28 cellular contexts compared by ENCODE assay signal in genomic region chr5:110855961-110856360, GRCh38.
"Had no signal": no experiment of that assay in that cellular context is flagged by ENCODE, and none has a peak within 500 bp of the region (broad histone marks: within the 10 kb centered on the region; RNA-seq: fewer than 3 reads in every experiment).

No MANE protein-coding gene starts in this region.

- H3K27me3 Mint-ChIP-seq: natural killer cell treated with Interleukin-12 subunit alpha and Interleukin-12 subunit beta and Interleukin-15 and Interleukin-18, amount 100 ng/mL, for 72 hours; progenitor cell of endocrine pancreas; stimulated activated naive B cell treated with anti-CD40 and anti-IgM and Interleukin-4, amounts not matched to agents 10 μg/mL and 1 μg/mL and 100 μg/mL, for 72 hours had no signal

- H3K36me3 ChIP-seq: neural progenitor cell, ovary, right lobe of liver, stomach, thoracic aorta, thyroid gland, tibial nerve, upper lobe of left lung, vagina had no signal

- ATAC-seq: naive thymus-derived CD8-positive, alpha-beta T cell; natural killer cell treated with Interleukin-12 subunit alpha and Interleukin-12 subunit beta and Interleukin-15 and Interleukin-18, amount 100 ng/mL, for 72 hours; psoas muscle; right cardiac atrium; right lobe of liver; stimulated activated effector memory CD8-positive, alpha-beta T cell treated with anti-CD3 and anti-CD28 coated beads, Interleukin-12 subunit alpha, Interleukin-12 subunit beta, amount 100 ng/mL, for 72 hours; stimulated activated naive B cell treated with anti-CD40 and anti-IgM and Interleukin-4, amounts not matched to agents 10 μg/mL and 1 μg/mL and 100 μg/mL, for 72 hours had no signal

- H3K36me3 Mint-ChIP-seq: naive thymus-derived CD8-positive, alpha-beta T cell; natural killer cell treated with Interleukin-12 subunit alpha and Interleukin-12 subunit beta and Interleukin-15 and Interleukin-18, amount 100 ng/mL, for 72 hours; neural progenitor cell; stimulated activated effector memory CD8-positive, alpha-beta T cell treated with anti-CD3 and anti-CD28 coated beads, Interleukin-12 subunit alpha, Interleukin-12 subunit beta, amount 100 ng/mL, for 72 hours; stimulated activated naive B cell treated with anti-CD40 and anti-IgM and Interleukin-4, amounts not matched to agents 10 μg/mL and 1 μg/mL and 100 μg/mL, for 72 hours had no signal

- H3K27ac Mint-ChIP-seq: naive thymus-derived CD8-positive, alpha-beta T cell; natural killer cell treated with Interleukin-12 subunit alpha and Interleukin-12 subunit beta and Interleukin-15 and Interleukin-18, amount 100 ng/mL, for 72 hours; nephron progenitor cell; neural progenitor cell; progenitor cell of endocrine pancreas; stimulated activated effector memory CD8-positive, alpha-beta T cell treated with anti-CD3 and anti-CD28 coated beads, Interleukin-12 subunit alpha, Interleukin-12 subunit beta, amount 100 ng/mL, for 72 hours; stimulated activated naive B cell treated with anti-CD40 and anti-IgM and Interleukin-4, amounts not matched to agents 10 μg/mL and 1 μg/mL and 100 μg/mL, for 72 hours; stimulated activated naive CD8-positive, alpha-beta T cell treated with anti-CD3 and anti-CD28 coated beads, Interleukin-15, Interleukin-2, amounts not matched to agents 100 ng/mL and 50 ng/mL, for 24 hours had no signal

- DNase-seq: naive thymus-derived CD8-positive, alpha-beta T cell; nephron progenitor cell; occipital lobe; ovary; posterior cingulate gyrus; psoas muscle; right cardiac atrium; right lobe of liver; small intestine; stimulated activated CD4-positive, alpha-beta T cell treated with anti-CD3 and anti-CD28 coated beads, Interleukin-15, amount 100 ng/mL, for 24 hours; stimulated activated CD4-positive, alpha-beta T cell treated with anti-CD3 and anti-CD28 coated beads, Interleukin-2, amount 100 ng/mL, for 24 hours; stimulated activated CD4-positive, alpha-beta T cell treated with anti-CD3 and anti-CD28 coated beads, Interleukin-2, amount 100 ng/mL, for 48 hours; stimulated activated CD4-positive, alpha-beta T cell treated with anti-CD3 and anti-CD28 coated beads, Interleukin-4, amount 100 ng/mL, for 24 hours; stimulated activated naive B cell treated with anti-CD40 and anti-IgM and Interleukin-4, amounts not matched to agents 10 μg/mL and 1 μg/mL and 100 μg/mL, for 72 hours; stimulated activated naive CD4-positive, alpha-beta T cell treated with Interleukin-2 at 50 U/mL for 16 hours; stomach; thyroid gland; trophoblast cell; upper lobe of left lung had no signal

- H3K9ac ChIP-seq: neural progenitor cell, parathyroid adenoma had no signal

- H3K79me2 ChIP-seq: parathyroid adenoma had no signal

- H3K9me3 ChIP-seq: ovary, psoas muscle, right lobe of liver, stomach, thoracic aorta, thyroid gland, upper lobe of left lung, vagina had no signal

- H3K4me1 Mint-ChIP-seq: naive thymus-derived CD8-positive, alpha-beta T cell; nephron progenitor cell; neural progenitor cell; stimulated activated effector memory CD8-positive, alpha-beta T cell treated with anti-CD3 and anti-CD28 coated beads, Interleukin-12 subunit alpha, Interleukin-12 subunit beta, amount 100 ng/mL, for 72 hours; stimulated activated naive B cell treated with anti-CD40 and anti-IgM and Interleukin-4, amounts not matched to agents 10 μg/mL and 1 μg/mL and 100 μg/mL, for 72 hours had no signal

- H3K4me2 ChIP-seq: neural progenitor cell had no signal

- H3K27ac ChIP-seq: neural progenitor cell, ovary, parathyroid adenoma, psoas muscle, right lobe of liver, stomach, thoracic aorta, thyroid gland, tibial nerve, upper lobe of left lung, vagina had no signal

- H2AFZ ChIP-seq: neural progenitor cell, parathyroid adenoma had no signal

- H3K9me3 Mint-ChIP-seq: nephron progenitor cell; neural progenitor cell; stimulated activated naive CD8-positive, alpha-beta T cell treated with anti-CD3 and anti-CD28 coated beads, Interleukin-15, Interleukin-2, amounts not matched to agents 100 ng/mL and 50 ng/mL, for 24 hours had no signal

- H3K4me3 Mint-ChIP-seq: naive thymus-derived CD8-positive, alpha-beta T cell; natural killer cell treated with Interleukin-12 subunit alpha and Interleukin-12 subunit beta and Interleukin-15 and Interleukin-18, amount 100 ng/mL, for 72 hours; nephron progenitor cell; neural progenitor cell; stimulated activated effector memory CD8-positive, alpha-beta T cell treated with anti-CD3 and anti-CD28 coated beads, Interleukin-12 subunit alpha, Interleukin-12 subunit beta, amount 100 ng/mL, for 72 hours; stimulated activated naive B cell treated with anti-CD40 and anti-IgM and Interleukin-4, amounts not matched to agents 10 μg/mL and 1 μg/mL and 100 μg/mL, for 72 hours; stimulated activated naive CD8-positive, alpha-beta T cell treated with anti-CD3 and anti-CD28 coated beads, Interleukin-15, Interleukin-2, amounts not matched to agents 100 ng/mL and 50 ng/mL, for 24 hours had no signal

- H3K27me3 ChIP-seq: neural progenitor cell, ovary, right lobe of liver, stomach, thyroid gland, tibial nerve, upper lobe of left lung, vagina had no signal

- H3K4me3 ChIP-seq: neural progenitor cell, ovary, psoas muscle, right lobe of liver, stomach, thoracic aorta, thyroid gland, tibial nerve, upper lobe of left lung, vagina had no signal

- H3K4me1 ChIP-seq: neural progenitor cell, parathyroid adenoma, psoas muscle, right lobe of liver, stomach, thyroid gland, tibial nerve, upper lobe of left lung, vagina had no signal
